In the genomic region with DNA sequence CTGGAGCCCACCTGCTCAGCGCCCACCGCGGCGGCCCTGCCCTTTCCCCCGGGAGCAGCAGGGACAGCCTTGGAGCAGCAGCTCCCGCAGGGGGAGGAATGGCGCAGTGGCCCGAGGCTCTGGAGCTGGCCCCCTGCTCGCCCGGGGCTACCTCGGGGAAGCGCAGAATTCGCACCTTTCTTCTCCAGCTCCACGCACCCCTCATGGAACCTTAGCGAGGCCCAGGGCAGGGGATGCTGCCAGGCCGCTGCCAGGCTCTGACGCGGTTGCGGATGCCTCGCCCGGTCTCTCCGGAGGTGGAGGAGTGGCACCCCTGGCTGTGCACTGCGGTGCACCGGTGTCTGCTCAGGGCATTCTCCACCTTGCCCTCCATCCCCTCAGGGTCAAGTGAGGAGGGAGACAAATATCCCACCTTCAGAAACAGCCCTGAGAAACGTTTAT, we compare ENCODE assay signal across 8 cellular contexts.
DNase-seq lines count a peak whose midpoint lies in the region; ATAC-seq and TF ChIP-seq lines count a peak whose summit lies in the region.

No MANE protein-coding gene starts in this region.

- H2BK5ac ChIP-seq in IMR-90 (ENCODE audit: low read depth, low read length, poor library complexity, severe bottlenecking), result no peak overlapping the region

- no peaks in the 10 kb centered on the region for H3K9me3 Mint-ChIP-seq in CD8-positive, alpha-beta T cell
- H3K9me3 Mint-ChIP-seq in osteocyte (ENCODE audit: unreplicated experiment), result no peaks in the 10 kb centered on the region
- H3K9me3 Mint-ChIP-seq in stimulated activated naive B cell treated with anti-CD40 and anti-IgM and Interleukin-4, amounts not matched to agents 10 μg/mL and 1 μg/mL and 100 μg/mL, for 72 hours, result no peaks in the 10 kb centered on the region

- DNase-seq in CD8-positive, alpha-beta T cell, result no peak
- DNase-seq in IMR-90 (no peak), epithelial cell of proximal tubule (ENCODE audit: low read depth) (no peak), osteocyte (ENCODE audit: extremely low spot score, unreplicated experiment) (peak; percentile 80), mucosa of gallbladder (ENCODE audit: low spot score) (no peak), DMS53 (lab: John Stamatoyannopoulos, UW) (no peak)
- DNase-seq in stimulated activated naive B cell treated with anti-CD40 and anti-IgM and Interleukin-4, amounts not matched to agents 10 μg/mL and 1 μg/mL and 100 μg/mL, for 72 hours, result no peak
- no peak for DNase-seq in NK-92 treated with Interleukin-12 subunit alpha and Interleukin-12 subunit beta, amount 100 ng/mL, for 24 hours (lab: John Stamatoyannopoulos, UW)

- H3K36me3 Mint-ChIP-seq in CD8-positive, alpha-beta T cell, result no peaks in the 10 kb centered on the region
- no peaks in the 10 kb centered on the region for H3K36me3 Mint-ChIP-seq in osteocyte (ENCODE audit: unreplicated experiment)
- no peaks in the 10 kb centered on the region for H3K36me3 Mint-ChIP-seq in stimulated activated naive B cell treated with anti-CD40 and anti-IgM and Interleukin-4, amounts not matched to agents 10 μg/mL and 1 μg/mL and 100 μg/mL, for 72 hours

- CTCF ChIA-PET in CD8-positive, alpha-beta T cell (lab: Charles Lee), result interaction anchor here (1.0 to 4.7 kb wide), 23 partner anchors 10 to 1916 kb away, joined by 3 to 49 read pairs (median 6); no protein-coding TSS in a partner anchor
- CTCF ChIA-PET in IMR-90 (lab: Yijun Ruan, JAX), result interaction anchor here (0.9 kb wide), 1 partner anchor 53 kb away, joined by 3 read pairs; no protein-coding TSS in a partner anchor

- no peak overlapping the region for H4K5ac ChIP-seq in IMR-90 (ENCODE audit: low read depth, low read length)

- no peak overlapping the region for H2BK15ac ChIP-seq in IMR-90 (ENCODE audit: low read depth, low read length)

- H3K4ac ChIP-seq in IMR-90 (ENCODE audit: low read depth, low read length), result no peak overlapping the region

- H3K56ac ChIP-seq in IMR-90 (ENCODE audit: extremely low read depth, insufficient read depth, low read length), result no peak overlapping the region

- dilution Hi-C loops in IMR-90 (cut with HindIII; ENCODE audit: low sequenced_read_pairs, unreplicated experiment), result no loop called here

- H3K4me1 ChIP-seq in CD8-positive, alpha-beta T cell (ENCODE audit: insufficient read depth, low read length), result peaks cover 8% of the 10 kb centered on the region
- no peaks in the 10 kb centered on the region for H3K4me1 ChIP-seq in IMR-90 (ENCODE audit: control insufficient read depth, insufficient read depth, low read length)

- peak overlapping the region; percentile 61 for H3K4me3 ChIP-seq in CD8-positive, alpha-beta T cell (ENCODE audit: low read depth, low read length)
- H3K4me3 ChIP-seq in IMR-90 (ENCODE audit: insufficient read depth, low read depth, low read length), result no peak overlapping the region
- H3K4me3 ChIP-seq in epithelial cell of proximal tubule (ENCODE audit: low read depth, low read length), result peak overlapping the region; percentile 74

- intact Hi-C loops in CD8-positive, alpha-beta T cell (cut with DNase I, micrococcal nuclease), result loop anchor here (5.0 kb wide), 8 partner anchors 84 to 1966 kb away; partner anchors contain the start of genes MGMT (in 2 of the 2), GLRX3 (in 1 of the 2) and MKI67 (in 1 of the 2)
- intact Hi-C loops in IMR-90 (cut with micrococcal nuclease), result loop anchor here (5.0 kb wide), 2 partner anchors 1916 to 1966 kb away; no protein-coding TSS in a partner anchor

- POLR2A ChIA-PET in CD8-positive, alpha-beta T cell (lab: Charles Lee), result interaction anchor here (1.7 kb wide), 1 partner anchor 24 kb away, joined by 8 read pairs; no protein-coding TSS in a partner anchor
- POLR2A ChIA-PET in IMR-90 (lab: Charles Lee; ENCODE audit: unreplicated experiment), result no interaction called here

- TF ChIP-seq CTCF in CD8-positive, alpha-beta T cell (IDR thresholded peaks at IDR 0.05), result no peak
- TF ChIP-seq CTCF in IMR-90 (conservative IDR thresholded peaks at IDR 0.05; ENCODE audit: low read depth, low read length), result no peak
- TF ChIP-seq CTCF in epithelial cell of proximal tubule (conservative IDR thresholded peaks at IDR 0.05; ENCODE audit: low read depth, low read length), result peak; percentile 1
- TF ChIP-seq CTCF in osteocyte (IDR thresholded peaks at IDR 0.05), result no peak

- no peak for TF ChIP-seq POLR2A in IMR-90 (IDR thresholded peaks at IDR 0.05; ENCODE audit: low read depth, low read length)

- no peak overlapping the region for H2BK20ac ChIP-seq in IMR-90 (ENCODE audit: low read depth, low read length)

- H3K9me1 ChIP-seq in IMR-90 (ENCODE audit: insufficient read depth, low read length), result no peaks in the 10 kb centered on the region

- H3K27me3 Mint-ChIP-seq in CD8-positive, alpha-beta T cell (ENCODE audit: low read depth), result no peaks in the 10 kb centered on the region
- H3K27me3 Mint-ChIP-seq in osteocyte (ENCODE audit: unreplicated experiment), result no peaks in the 10 kb centered on the region
- H3K27me3 Mint-ChIP-seq in stimulated activated naive B cell treated with anti-CD40 and anti-IgM and Interleukin-4, amounts not matched to agents 10 μg/mL and 1 μg/mL and 100 μg/mL, for 72 hours, result peaks cover 28% of the 10 kb centered on the region in 2 donors

- ATAC-seq in CD8-positive, alpha-beta T cell, result no peak
- ATAC-seq in IMR-90 (ENCODE audit: low read depth), result no peak
- no peak for ATAC-seq in stimulated activated naive B cell treated with anti-CD40 and anti-IgM and Interleukin-4, amounts not matched to agents 10 μg/mL and 1 μg/mL and 100 μg/mL, for 72 hours (replicated peaks)

- H3K36me3 ChIP-seq in CD8-positive, alpha-beta T cell (ENCODE audit: insufficient read depth, low read length), result no peaks in the 10 kb centered on the region
- H3K36me3 ChIP-seq in IMR-90 (ENCODE audit: control insufficient read depth, insufficient read depth, low read length), result no peaks in the 10 kb centered on the region

- no peak overlapping the region for H3K14ac ChIP-seq in IMR-90 (replicated peaks; ENCODE audit: low read depth, low read length)

- peaks cover 16% of the 10 kb centered on the region for H3K4me1 Mint-ChIP-seq in CD8-positive, alpha-beta T cell (ENCODE audit: low read depth)
- peaks cover 4% of the 10 kb centered on the region for H3K4me1 Mint-ChIP-seq in osteocyte (ENCODE audit: unreplicated experiment)
- peaks cover 4 to 10% of the 10 kb centered on the region in 2 donors for H3K4me1 Mint-ChIP-seq in stimulated activated naive B cell treated with anti-CD40 and anti-IgM and Interleukin-4, amounts not matched to agents 10 μg/mL and 1 μg/mL and 100 μg/mL, for 72 hours

- in situ Hi-C loops in IMR-90 (cut with MboI; ENCODE audit: low sequenced_read_pairs), result loop anchor here (10.0 kb wide), 1 partner anchor 1764 kb away; no protein-coding TSS in a partner anchor

- no peaks in the 10 kb centered on the region for H3K9me3 ChIP-seq in CD8-positive, alpha-beta T cell (ENCODE audit: low read length)
- no peaks in the 10 kb centered on the region for H3K9me3 ChIP-seq in IMR-90 (ENCODE audit: control insufficient read depth, insufficient read depth, low read length)

- no peak overlapping the region for H3K9ac ChIP-seq in IMR-90 (ENCODE audit: low read depth, low read length)

- no peaks in the 10 kb centered on the region for H3K27me3 ChIP-seq in CD8-positive, alpha-beta T cell (ENCODE audit: insufficient read depth, low read length)
- H3K27me3 ChIP-seq in IMR-90 (ENCODE audit: control insufficient read depth, insufficient read depth, low read length), result no peaks in the 10 kb centered on the region; the same call in 1 of the 2 replicates

- H4K8ac ChIP-seq in IMR-90 (ENCODE audit: low read depth in 2 of 2, low read length in 2 of 2), result no peak overlapping the region

- peak overlapping the region; percentile 28 for H2AFZ ChIP-seq in IMR-90 (replicated peaks; ENCODE audit: low read length, poor library complexity)

- no TSS peak for BruUV-seq in IMR-90 (replicated peaks; lab: Mats Ljungman, UMichigan)

- no peak overlapping the region for H2AK9ac ChIP-seq in IMR-90 (replicated peaks; ENCODE audit: low read depth, low read length, poor library complexity)

- 0% methylated on average over 5 of the region's 25 CpGs; no CpG with 5 or more reads in 1 of the 2 experiments for WGBS in IMR-90 (ENCODE audit: extremely low coverage in 2 of 2, insufficient read length in 1 of 2), 2 experiments

- H3K4me2 ChIP-seq in IMR-90 (ENCODE audit: low read depth, low read length), result no peak overlapping the region

- H3K27ac Mint-ChIP-seq in CD8-positive, alpha-beta T cell, result no peak overlapping the region
- H3K27ac Mint-ChIP-seq in osteocyte (ENCODE audit: unreplicated experiment), result no peak overlapping the region
- H3K27ac Mint-ChIP-seq in stimulated activated naive B cell treated with anti-CD40 and anti-IgM and Interleukin-4, amounts not matched to agents 10 μg/mL and 1 μg/mL and 100 μg/mL, for 72 hours, result no peak overlapping the region

- H3K4me3 Mint-ChIP-seq in CD8-positive, alpha-beta T cell, result peak overlapping the region; percentile 83
- H3K4me3 Mint-ChIP-seq in osteocyte (ENCODE audit: unreplicated experiment), result no peak overlapping the region
- H3K4me3 Mint-ChIP-seq in stimulated activated naive B cell treated with anti-CD40 and anti-IgM and Interleukin-4, amounts not matched to agents 10 μg/mL and 1 μg/mL and 100 μg/mL, for 72 hours, result peak overlapping the region in 1 of 2 donors; percentile 44

- no peak overlapping the region for H3K18ac ChIP-seq in IMR-90 (ENCODE audit: low read depth, low read length)

- no peak overlapping the region for H3K23ac ChIP-seq in IMR-90 (ENCODE audit: low read depth, low read length)

- H4K20me1 ChIP-seq in IMR-90 (ENCODE audit: insufficient read depth, low read length), result no peaks in the 10 kb centered on the region

- no peak overlapping the region for H2BK120ac ChIP-seq in IMR-90 (ENCODE audit: low read depth, low read length)

- H3K79me1 ChIP-seq in IMR-90 (ENCODE audit: low read depth in 1 of 2, low read length in 2 of 2), result no peaks in the 10 kb centered on the region

- no peak overlapping the region for H2AK5ac ChIP-seq in IMR-90 (ENCODE audit: low read depth, low read length)

- H3K27ac ChIP-seq in CD8-positive, alpha-beta T cell (ENCODE audit: low read depth, low read length), result no peak overlapping the region
- no peak overlapping the region for H3K27ac ChIP-seq in IMR-90 (ENCODE audit: insufficient read depth, low read length)

- TF ChIP-seq RAD21 in IMR-90 (IDR thresholded peaks at IDR 0.05; ENCODE audit: low read length), result no peak

- H4K91ac ChIP-seq in IMR-90 (ENCODE audit: insufficient read depth, low read depth, low read length), result no peak overlapping the region

TF ChIP-seq in IMR-90, 13 proteins besides CTCF, POLR2A, EP300 and RAD21 (continues in another document):
- TF ChIP-seq BHLHE40 (IDR thresholded peaks at IDR 0.05; ENCODE audit: low read depth, low read length) (no peak), CHD1 (IDR thresholded peaks at IDR 0.05; ENCODE audit: low read depth, low read length) (no peak), MAFK (IDR thresholded peaks at IDR 0.05; ENCODE audit: low read depth, low read length) (no peak), SMC3 (IDR thresholded peaks at IDR 0.05; ENCODE audit: low read depth, low read length) (no peak), FOS (IDR thresholded peaks at IDR 0.05; ENCODE audit: low read depth, low read length) (no peak)
